In genomic region chr22:27032121-27032761, GRCh38 we compare ENCODE assay signal across 9 cellular contexts.
DNase-seq lines count a peak whose midpoint lies in the region; ATAC-seq, FAIRE-seq and TF ChIP-seq lines count a peak whose summit lies in the region.
"Had no signal": no experiment of that assay in that cellular context is flagged by ENCODE, and none has a peak within 500 bp of the region (broad histone marks: within the 10 kb centered on the region; RNA-seq: fewer than 3 reads in every experiment).

No MANE protein-coding gene starts in this region.

- H3K27ac ChIP-seq in DND-41 (ENCODE audit: low read length) (no peak overlapping the region), small intestine (ENCODE audit: low read depth in 1 of 2, low read length in 1 of 2) (no peak overlapping the region)

- H4K20me1 ChIP-seq in DND-41 (ENCODE audit: insufficient read depth, low read length) = no peaks in the 10 kb centered on the region

- H3K27me3 ChIP-seq in DND-41 (ENCODE audit: insufficient read depth, low read length, poor library complexity) (no peaks in the 10 kb centered on the region), small intestine (ENCODE audit: control insufficient read depth in 2 of 2, insufficient read depth in 2 of 2, low read length in 2 of 2) (no peaks in the 10 kb centered on the region)

- FAIRE-seq in small intestine (lab: Jason Lieb, UNC) = no peak

- H3K36me3 ChIP-seq in DND-41 (ENCODE audit: insufficient read depth, low read length) = no peaks in the 10 kb centered on the region
- H3K36me3 ChIP-seq in small intestine (ENCODE audit: control insufficient read depth in 2 of 2, insufficient read depth in 2 of 2, low read length in 2 of 2) = no peaks in the 10 kb centered on the region

- H3K4me2 ChIP-seq in DND-41 (ENCODE audit: insufficient read depth, low read length) = no peak overlapping the region

- no peak overlapping the region for H3K9ac ChIP-seq in DND-41 (ENCODE audit: low read depth, low read length)

- peak; percentile 17 for TF ChIP-seq CTCF in DND-41 (IDR thresholded peaks at IDR 0.05; ENCODE audit: borderline replicate concordance, extremely low read depth, low read length, poor library complexity, severe bottlenecking)
- TF ChIP-seq CTCF in fibroblast of mammary gland (conservative IDR thresholded peaks at IDR 0.05; ENCODE audit: control insufficient read depth, insufficient read depth, low read depth, low read length) = peak; percentile 13

- H3K9me3 ChIP-seq in DND-41 (ENCODE audit: insufficient read depth, low read length, severe bottlenecking) (no peaks in the 10 kb centered on the region), small intestine (ENCODE audit: control insufficient read depth, low read depth) (no peaks in the 10 kb centered on the region)

- ATAC-seq in DND-41 (ENCODE audit: insufficient read depth, low read depth) (no peak), GM21717 (IDR thresholded peaks at IDR 0.05; ENCODE audit: unreplicated experiment) (no peak)

- H3K79me2 ChIP-seq in DND-41 (ENCODE audit: insufficient read depth, low read length) = no peaks in the 10 kb centered on the region

- no peaks in the 10 kb centered on the region for H3K4me1 ChIP-seq in DND-41 (ENCODE audit: insufficient read depth, low read length)
- no peaks in the 10 kb centered on the region for H3K4me1 ChIP-seq in small intestine (ENCODE audit: control insufficient read depth in 2 of 2, insufficient read depth in 1 of 2, low read depth in 1 of 2, low read length in 1 of 2)

- no peak overlapping the region for H2AFZ ChIP-seq in DND-41 (ENCODE audit: low read depth, low read length)

- no peak for DNase-seq in DND-41
- DNase-seq in NCI-H524 treated with DMSO at 0.1 percent for 48 hours (lab: John Stamatoyannopoulos, UW) = peak; percentile 82
- no peak for DNase-seq in fibroblast of mammary gland (ENCODE audit: low read depth)
- DNase-seq in occipital lobe (lab: John Stamatoyannopoulos, UW) = peak; percentile 67
- DNase-seq in NCI-H1048 (lab: John Stamatoyannopoulos, UW) = no peak
- DNase-seq in small intestine = no peak
- no peak for DNase-seq in SW480 (ENCODE audit: low spot score)
- DNase-seq: stimulated activated CD4-positive, alpha-beta T cell treated with anti-CD3 and anti-CD28 coated beads, Interleukin-1b, Interleukin-23, amount 100 ng/mL, for 48 hours had no signal

- H3K4me3 ChIP-seq in DND-41 (ENCODE audit: low read depth in 1 of 2, low read length in 2 of 2) = no peak overlapping the region
- no peak overlapping the region for H3K4me3 ChIP-seq in fibroblast of mammary gland (ENCODE audit: control insufficient read depth, low read depth, low read length)
- no peak overlapping the region for H3K4me3 ChIP-seq in small intestine (ENCODE audit: low read depth in 1 of 2, low read length in 2 of 2)

- WGBS in small intestine, 3 donors = 61 to 62% (median 61%) methylated on average over 23 to 28 of the region's 28 CpGs

Comparison
In these comparisons a context has a peak if more than half of its experiments do, and no peak if none do; other contexts are left out.
1. DNase-seq: peak in NCI-H524 treated with DMSO at 0.1 percent for 48 hours (single experiment) and occipital lobe (single experiment); none in DND-41 (single experiment), fibroblast of mammary gland (single experiment), NCI-H1048 (single experiment), small intestine (single experiment) and SW480 (single experiment).